Comparison of ENCODE assay signal across 8 cellular contexts in the genomic region with DNA sequence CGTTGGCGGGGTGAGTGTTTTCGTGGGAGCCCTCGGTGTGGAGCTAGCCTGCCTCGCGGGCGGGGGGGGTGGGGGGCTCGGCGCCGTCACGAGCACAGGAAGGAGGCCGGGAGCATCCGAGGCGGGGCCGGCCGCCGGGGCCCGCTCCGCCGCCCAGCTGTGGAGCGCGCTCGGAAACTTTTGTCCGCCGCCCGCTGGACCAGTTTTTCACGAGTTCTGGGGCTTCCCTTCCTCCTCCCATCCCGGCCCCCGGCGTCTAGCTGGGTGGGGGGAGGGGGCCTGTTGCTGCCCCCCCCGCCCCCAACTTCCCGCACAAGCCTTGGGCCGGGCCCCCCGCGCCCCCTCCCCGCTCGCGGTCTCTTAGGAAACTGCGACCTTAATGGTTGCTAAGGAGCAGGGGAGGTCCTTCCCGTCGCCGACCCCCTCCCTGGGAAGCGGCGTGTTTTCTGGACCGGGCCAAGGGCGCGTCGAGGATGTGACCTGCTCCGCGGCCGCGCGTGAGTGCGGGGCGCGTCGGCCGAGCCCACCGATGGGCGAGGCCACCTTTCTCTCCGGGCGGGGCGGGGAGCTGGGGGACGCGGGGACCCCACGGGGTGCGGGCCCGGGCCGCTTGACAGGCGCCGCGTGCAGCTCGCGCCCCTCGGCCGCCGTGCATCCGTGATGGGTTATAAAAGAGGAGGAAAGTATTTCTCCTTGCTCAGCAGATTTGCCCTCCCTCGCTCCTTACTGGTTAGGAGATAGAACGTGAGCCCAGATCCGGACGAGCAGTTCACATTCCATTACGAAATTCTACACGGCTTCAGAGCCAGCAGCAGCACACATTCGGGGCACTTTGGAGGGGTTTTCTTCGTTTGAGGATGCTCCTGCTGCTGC. TPM values are rescaled to one million over a fixed set of nuclear protein-coding genes. Genes with fewer than 3 reads are reported as not detected.
A peak's percentile ranks its signal among the peaks of the same experiment; 100 is the strongest.
DNase-seq lines count a peak whose midpoint lies in the region; ATAC-seq, FAIRE-seq and TF ChIP-seq lines count a peak whose summit lies in the region.

No MANE protein-coding gene starts in this region.

- intact Hi-C loops in heart left ventricle (cut with DNase I) (loop anchor here in 8 of 10 donors (2.0 to 10.0 kb wide), 16 partner anchors 32 to 434 kb away; no protein-coding TSS in a partner anchor), prostate gland (cut with DNase I) (loop anchor here (2.0 to 5.0 kb wide), 2 partner anchors 32 to 128 kb away; no protein-coding TSS in a partner anchor)

- DNase-seq in CD8-positive, alpha-beta memory T cell: peak; percentile 16 to 62 (median 34)
- DNase-seq in SJCRH30 (peak; percentile 46 to 53), adipocyte (ENCODE audit: low read depth) (peak; percentile 92), heart left ventricle (peak; percentile 55 to 75 (median 64)), prostate gland (ENCODE audit: low spot score) (peak; percentile 72), D721Med (ENCODE audit: insufficient read length, low spot score) (no peak)

- peak in 1 of 2 donors; percentile 27 for TF ChIP-seq POLR2A in heart left ventricle (IDR thresholded peaks at IDR 0.05)
- TF ChIP-seq POLR2A in prostate gland (IDR thresholded peaks at IDR 0.05): peak; percentile 65

- H3K4me1 ChIP-seq in CD8-positive, alpha-beta memory T cell (ENCODE audit: insufficient read depth, low read length): peaks cover 45% of the 10 kb centered on the region
- H3K4me1 ChIP-seq in SJCRH30 (no peaks in the 10 kb centered on the region), adipocyte (ENCODE audit: control insufficient read depth, insufficient read depth, low read length) (peaks cover 24% of the 10 kb centered on the region), heart left ventricle (peaks cover 0 to 59% (median 36%) of the 10 kb centered on the region in 12 donors), prostate gland (replicated peaks) (no peaks in the 10 kb centered on the region)

- H3K36me3 Mint-ChIP-seq in CD8-positive, alpha-beta memory T cell: peaks cover 0 to 17% (median 0%) of the 10 kb centered on the region in 3 donors

- H3K27me3 Mint-ChIP-seq in CD8-positive, alpha-beta memory T cell: peaks cover 0 to 1% of the 10 kb centered on the region in 2 donors

- WGBS in heart left ventricle, 4 donors: 0 to 1% (median 1%) methylated on average over 14 to 86 of the region's 86 CpGs
- under 1% methylated on average over 68 of the region's 86 CpGs for WGBS in prostate gland

- peak overlapping the region; percentile 90 to 95 (median 92) for H3K4me3 Mint-ChIP-seq in CD8-positive, alpha-beta memory T cell

- peaks cover 0 to 3% (median 0%) of the 10 kb centered on the region in 5 donors for H3K9me3 Mint-ChIP-seq in CD8-positive, alpha-beta memory T cell

- FAIRE-seq in D721Med (lab: Jason Lieb, UNC): no peak

- peak overlapping the region; percentile 76 to 96 (median 94) for H3K27ac Mint-ChIP-seq in CD8-positive, alpha-beta memory T cell

- H3K9ac ChIP-seq in adipocyte (ENCODE audit: low read length): peak overlapping the region; percentile 98

- peaks cover 47 to 58% (median 57%) of the 10 kb centered on the region in 3 donors for H3K4me1 Mint-ChIP-seq in CD8-positive, alpha-beta memory T cell

- TF ChIP-seq CTCF in heart left ventricle (IDR thresholded peaks at IDR 0.05) (peak in 3 of 12 donors; percentile 7 to 18 (median 18)), prostate gland (IDR thresholded peaks at IDR 0.05) (no peak), D721Med (IDR thresholded peaks at IDR 0.05; ENCODE audit: insufficient read depth, missing control alignments) (no peak)

- POLR2A ChIA-PET in CD8-positive, alpha-beta memory T cell (lab: Charles Lee): interaction anchor here (0.6 to 3.4 kb wide), 5 partner anchors 22 to 1258 kb away, joined by 3 to 27 read pairs (median 6); no protein-coding TSS in a partner anchor

- H3K9me3 ChIP-seq in CD8-positive, alpha-beta memory T cell (ENCODE audit: low read length): no peaks in the 10 kb centered on the region
- H3K9me3 ChIP-seq in SJCRH30 (replicated peaks): no peaks in the 10 kb centered on the region
- no peaks in the 10 kb centered on the region for H3K9me3 ChIP-seq in adipocyte (ENCODE audit: control insufficient read depth, low read length)
- H3K9me3 ChIP-seq in heart left ventricle: no peaks in the 10 kb centered on the region
- no peaks in the 10 kb centered on the region for H3K9me3 ChIP-seq in prostate gland

- ATAC-seq in HG03175 (IDR thresholded peaks at IDR 0.05; ENCODE audit: unreplicated experiment): peak; percentile 17
- peak; percentile 37 to 59 (median 52) for ATAC-seq in heart left ventricle
- no peak for ATAC-seq in HG03159 (IDR thresholded peaks at IDR 0.05; ENCODE audit: unreplicated experiment)

- H3K36me3 ChIP-seq in CD8-positive, alpha-beta memory T cell (ENCODE audit: insufficient read depth, low read length): no peaks in the 10 kb centered on the region
- H3K36me3 ChIP-seq in SJCRH30 (no peaks in the 10 kb centered on the region), adipocyte (ENCODE audit: control insufficient read depth, insufficient read depth, low read length, severe bottlenecking) (no peaks in the 10 kb centered on the region), heart left ventricle (no peaks in the 10 kb centered on the region), prostate gland (no peaks in the 10 kb centered on the region)

- CTCF ChIA-PET in CD8-positive, alpha-beta memory T cell (lab: Charles Lee): interaction anchor here (0.8 to 1.8 kb wide), 3 partner anchors 9 to 433 kb away, joined by 4 to 6 read pairs (median 5); no protein-coding TSS in a partner anchor

- H3K27ac ChIP-seq in CD8-positive, alpha-beta memory T cell (ENCODE audit: low read depth, low read length): peak overlapping the region; percentile 74
- H3K27ac ChIP-seq in SJCRH30 (no peak overlapping the region; the same call in 1 of the 2 replicates), heart left ventricle (peak overlapping the region; percentile 88 to 99 (median 96)), prostate gland (peak overlapping the region; percentile 88 to 97)

- no peaks in the 10 kb centered on the region for H3K27me3 ChIP-seq in CD8-positive, alpha-beta memory T cell (ENCODE audit: insufficient read depth, low read length, poor library complexity, severe bottlenecking)
- H3K27me3 ChIP-seq in SJCRH30 (no peaks in the 10 kb centered on the region), adipocyte (replicated peaks; ENCODE audit: control insufficient read depth, insufficient read depth, low read length) (no peaks in the 10 kb centered on the region), heart left ventricle (no peaks in the 10 kb centered on the region), prostate gland (replicated peaks; ENCODE audit: insufficient read depth) (no peaks in the 10 kb centered on the region)

- peak overlapping the region; percentile 28 for H3K4me3 ChIP-seq in CD8-positive, alpha-beta memory T cell (ENCODE audit: low read length)
- H3K4me3 ChIP-seq in SJCRH30 (peak overlapping the region; percentile 94), adipocyte (ENCODE audit: low read length) (peak overlapping the region; percentile 100), heart left ventricle (peak overlapping the region; percentile 71 to 99 (median 96)), prostate gland (peak overlapping the region; percentile 79 to 88)

RNA-seq across cellular contexts. Expression of a gene that starts 1.4 kb away (rescaled TPM):
- 10 to 100 TPM; 17.7 to 18.7 TPM for total RNA-seq in CD8-positive, alpha-beta memory T cell
- polyA plus RNA-seq in CD8-positive, alpha-beta memory T cell: 8.5 TPM
- total RNA-seq in SJCRH30 (2014; rRNA removed; shearing (Covaris generic)): 12.3 and 13.4 TPM in 2 replicates
- total RNA-seq in heart left ventricle (10 to 100 TPM; 28.6 to 49.4 (median 40.1) TPM), prostate gland (10 to 100 TPM; 58.4 to 71.0 TPM)
- 1 to 10 TPM; 8.7 to 9.1 TPM for polyA plus RNA-seq in heart left ventricle

Comparison
In these comparisons a context has a peak if more than half of its experiments do, and no peak if none do; other contexts are left out.
1. H3K4me3 ChIP-seq: peak in every context shown above with its lines; median percentile 100 in adipocyte; 96 in heart left ventricle; 94 in SJCRH30; 84 in prostate gland; 28 in CD8-positive, alpha-beta memory T cell.